15 cellular contexts compared by ENCODE assay signal in genomic region chr19:19155495-19156219, GRCh38. TPM values are rescaled to one million over a fixed set of nuclear protein-coding genes. Genes with fewer than 3 reads are reported as not detected.
DNase-seq lines count a peak whose midpoint lies in the region; ATAC-seq lines count a peak whose summit lies in the region.
"Had no signal": no experiment of that assay in that cellular context is flagged by ENCODE, and none has a peak within 500 bp of the region (broad histone marks: within the 10 kb centered on the region; RNA-seq: fewer than 3 reads in every experiment).

No MANE protein-coding gene starts in this region.

- ATAC-seq in GM18861 (IDR thresholded peaks at IDR 0.05; ENCODE audit: unreplicated experiment) (peak; percentile 48), GM21515 (IDR thresholded peaks at IDR 0.05; ENCODE audit: unreplicated experiment) (peak; percentile 68), HG03139 (IDR thresholded peaks at IDR 0.05; ENCODE audit: unreplicated experiment) (peak; percentile 69), memory B cell (ENCODE audit: low read depth) (peak; percentile 31), left lobe of liver (no peak)

- H3K27me3 ChIP-seq in SJCRH30 = no peaks in the 10 kb centered on the region

- H3K9me3 Mint-ChIP-seq in memory B cell = peaks cover 6% of the 10 kb centered on the region
- H3K9me3 Mint-ChIP-seq: activated naive CD8-positive, alpha-beta T cell treated with anti-CD3 and anti-CD28 coated beads, Interleukin-2, amount 10 ng/mL, durations not matched to agents 7 days and 5 days; GM23338 had no signal

- H3K4me3 Mint-ChIP-seq in memory B cell = peak overlapping the region; percentile 61
- H3K4me3 Mint-ChIP-seq: activated naive CD8-positive, alpha-beta T cell treated with anti-CD3 and anti-CD28 coated beads, Interleukin-2, amount 10 ng/mL, durations not matched to agents 7 days and 5 days; GM23338 had no signal

- H3K4me1 Mint-ChIP-seq in memory B cell = peaks cover 37% of the 10 kb centered on the region
- H3K4me1 Mint-ChIP-seq: activated naive CD8-positive, alpha-beta T cell treated with anti-CD3 and anti-CD28 coated beads, Interleukin-2, amount 10 ng/mL, durations not matched to agents 7 days and 5 days had no signal

- H3K27me3 Mint-ChIP-seq in memory B cell = no peaks in the 10 kb centered on the region
- H3K27me3 Mint-ChIP-seq: activated naive CD8-positive, alpha-beta T cell treated with anti-CD3 and anti-CD28 coated beads, Interleukin-2, amount 10 ng/mL, durations not matched to agents 7 days and 5 days had no signal

- no peak overlapping the region for H3K27ac ChIP-seq in SJCRH30
- H3K27ac ChIP-seq: KMS-11 had no signal

- H3K9me3 ChIP-seq in SJCRH30 (replicated peaks) = no peaks in the 10 kb centered on the region

- peak overlapping the region; percentile 32 for H3K27ac Mint-ChIP-seq in memory B cell
- H3K27ac Mint-ChIP-seq: activated naive CD8-positive, alpha-beta T cell treated with anti-CD3 and anti-CD28 coated beads, Interleukin-2, amount 10 ng/mL, durations not matched to agents 7 days and 5 days; GM23338 had no signal

- no peak overlapping the region for H3K4me3 ChIP-seq in SJCRH30
- H3K4me3 ChIP-seq: GM23338 had no signal

- no peaks in the 10 kb centered on the region; the same call in 1 of the 2 replicates for H3K36me3 ChIP-seq in SJCRH30

- DNase-seq in memory B cell (ENCODE audit: low spot score in 2 of 2) (no peak), HuH-7.5 (ENCODE audit: low spot score) (no peak), left lobe of liver (ENCODE audit: low spot score) (no peak), AG20443 (ENCODE audit: low spot score) (no peak), SJCRH30 (no peak)
- DNase-seq: activated CD4-positive, alpha-beta T cell treated with anti-CD3 and anti-CD28 coated beads, Interleukin-2, amount 50 U/mL, for 4 hours; activated naive CD8-positive, alpha-beta T cell treated with anti-CD3 and anti-CD28 coated beads, Interleukin-2, amount 10 ng/mL, durations not matched to agents 7 days and 5 days; glutamatergic neuron had no signal

- no peaks in the 10 kb centered on the region for H3K4me1 ChIP-seq in SJCRH30

- H3K36me3 Mint-ChIP-seq in memory B cell = peaks cover 7% of the 10 kb centered on the region

RNA-seq across cellular contexts. Expression of gene MEF2B, which starts 14.4 kb away (rescaled TPM):
- total RNA-seq in left lobe of liver = 2.8 TPM
- not detected in 2 replicates for total RNA-seq in SJCRH30 (2014; rRNA removed; shearing (Covaris generic))
- total RNA-seq: dermis microvascular lymphatic vessel endothelial cell, SK-MEL-5 had no signal

RNA-seq across cellular contexts. Expression of gene TMEM161A, which starts 17.4 kb away (rescaled TPM):
- 24.9 TPM for total RNA-seq in left lobe of liver
- total RNA-seq in SJCRH30 (2014; rRNA removed; shearing (Covaris generic)) = 23.3 and 23.4 TPM in 2 replicates

RNA-seq across cellular contexts. Expression of gene BORCS8, which starts 36.3 kb away (rescaled TPM):
- total RNA-seq in left lobe of liver = 13.3 TPM
- 24.9 and 26.3 TPM in 2 replicates for total RNA-seq in SJCRH30 (2014; rRNA removed; shearing (Covaris generic))

RNA-seq across cellular contexts. Expression of gene RFXANK, which starts 36.4 kb away (rescaled TPM):
- total RNA-seq in left lobe of liver = 20.8 TPM
- 52.5 and 64.2 TPM in 2 replicates for total RNA-seq in SJCRH30 (2014; rRNA removed; shearing (Covaris generic))

RNA-seq across cellular contexts. Expression of gene NR2C2AP, which starts 47.6 kb away (rescaled TPM):
- total RNA-seq in left lobe of liver = 3.5 TPM
- total RNA-seq in SJCRH30 (2014; rRNA removed; shearing (Covaris generic)) = 20.8 and 23.7 TPM in 2 replicates
